Comparison of ENCODE assay signal across 8 cellular contexts in the genomic region with DNA sequence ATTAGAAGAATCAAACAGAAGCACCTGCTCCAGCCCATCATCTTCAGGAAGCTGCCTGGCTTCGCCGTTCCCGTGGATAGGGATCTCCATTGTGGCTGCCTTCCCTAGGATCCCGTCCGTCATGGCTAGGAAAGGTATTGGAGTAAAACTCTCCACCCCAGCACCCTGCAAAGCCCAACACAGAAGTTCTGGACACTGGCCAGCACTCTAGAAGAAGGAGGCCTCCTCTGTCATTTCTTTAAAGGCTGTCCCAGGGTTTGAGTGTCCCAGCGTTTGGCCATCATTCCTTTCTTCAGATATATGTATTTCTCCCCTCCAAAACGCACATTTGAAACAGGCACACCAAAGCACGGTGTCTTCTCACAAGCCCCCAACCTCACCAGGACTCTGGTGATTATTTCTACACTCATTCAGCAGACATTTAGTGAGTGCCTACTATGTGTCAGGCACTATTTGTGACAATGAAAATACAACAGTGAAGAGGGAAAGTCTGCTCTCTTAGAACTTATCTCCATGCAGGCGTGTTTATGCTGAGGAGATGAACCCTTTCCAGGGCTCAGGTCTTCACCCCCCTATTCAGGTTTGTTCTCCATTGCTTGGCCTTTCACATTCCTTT. TPM values are rescaled to one million over a fixed set of nuclear protein-coding genes. Genes with fewer than 3 reads are reported as not detected.
A peak's percentile ranks its signal among the peaks of the same experiment; 100 is the strongest.
DNase-seq lines count a peak whose midpoint lies in the region; ATAC-seq, FAIRE-seq and TF ChIP-seq lines count a peak whose summit lies in the region.

No MANE protein-coding gene starts in this region.

- H3K4me3 ChIP-seq in adipocyte (ENCODE audit: low read length) (peak overlapping the region; percentile 97), keratinocyte (ENCODE audit: control insufficient read depth in 2 of 3, extremely low read depth in 1 of 3, insufficient read depth in 2 of 3, low read depth in 1 of 3, low read length in 3 of 3) (peak overlapping the region; percentile 84 to 97 (median 94)), suprapubic skin (peak overlapping the region; percentile 87)

- no peaks in the 10 kb centered on the region for H4K20me1 ChIP-seq in keratinocyte (ENCODE audit: control insufficient read depth, extremely low read depth, insufficient read depth, low read length)

- no peaks in the 10 kb centered on the region for H3K27me3 ChIP-seq in adipocyte (replicated peaks; ENCODE audit: control insufficient read depth, insufficient read depth, low read length)
- no peaks in the 10 kb centered on the region for H3K27me3 ChIP-seq in keratinocyte (ENCODE audit: control insufficient read depth, extremely low read depth, insufficient read depth, low read length)
- H3K27me3 ChIP-seq in suprapubic skin: no peaks in the 10 kb centered on the region

- H3K4me2 ChIP-seq in keratinocyte (ENCODE audit: control insufficient read depth, extremely low read depth, insufficient read depth, low read depth, low read length): peak overlapping the region; percentile 95

- H3K9ac ChIP-seq in adipocyte (ENCODE audit: low read length): peak overlapping the region; percentile 98
- H3K9ac ChIP-seq in keratinocyte (ENCODE audit: control insufficient read depth, extremely low read depth, insufficient read depth, low read length): peak overlapping the region; percentile 97

- H3K4me1 ChIP-seq in adipocyte (ENCODE audit: control insufficient read depth, insufficient read depth, low read length): peaks cover 29% of the 10 kb centered on the region
- peaks cover 17% of the 10 kb centered on the region for H3K4me1 ChIP-seq in keratinocyte (ENCODE audit: control insufficient read depth, extremely low read depth, insufficient read depth, low read length)
- H3K4me1 ChIP-seq in suprapubic skin: peaks cover 35% of the 10 kb centered on the region

- no peak for FAIRE-seq in keratinocyte (lab: Jason Lieb, UNC)

- no peak for ATAC-seq in HG03039 (IDR thresholded peaks at IDR 0.05; ENCODE audit: unreplicated experiment)

- 48% methylated on average over 9 of the region's 9 CpGs for WGBS in suprapubic skin

- H3K36me3 ChIP-seq in adipocyte (ENCODE audit: control insufficient read depth, insufficient read depth, low read length, severe bottlenecking) (peaks cover 61% of the 10 kb centered on the region), keratinocyte (ENCODE audit: control insufficient read depth in 2 of 2, extremely low read depth in 1 of 2, insufficient read depth in 2 of 2, low read length in 2 of 2) (peaks cover 35 to 49% of the 10 kb centered on the region in 2 experiments), suprapubic skin (peaks cover 61% of the 10 kb centered on the region)

- H3K9me1 ChIP-seq in keratinocyte (ENCODE audit: control insufficient read depth, extremely low read depth, insufficient read depth, low read length): peaks cover 3% of the 10 kb centered on the region

- dilution Hi-C loops in keratinocyte (cut with MboI; ENCODE audit: extremely low pct_ligation_motif_present, low sequenced_read_pairs): no loop called here

- TF ChIP-seq EP300 in suprapubic skin (IDR thresholded peaks at IDR 0.05): no peak

- DNase-seq in NOMO-1 treated with DMSO at 0.1 percent for 48 hours (lab: John Stamatoyannopoulos, UW; ENCODE audit: unreplicated experiment): peak; percentile 1
- no peak for DNase-seq in NOMO-1 treated with dmso at 0.1 percent for 144 hours (lab: John Stamatoyannopoulos, UW; ENCODE audit: unreplicated experiment)
- peak; percentile 43 for DNase-seq in adipocyte (ENCODE audit: low read depth)
- no peak for DNase-seq in keratinocyte (ENCODE audit: low read depth, low spot score)
- DNase-seq in suprapubic skin (ENCODE audit: low spot score in 2 of 2): no peak
- no peak for DNase-seq in NCI-H128 (lab: John Stamatoyannopoulos, UW; ENCODE audit: unreplicated experiment)
- no peak for DNase-seq in SIG-M5 treated with dmso at 0.1 percent for 504 hours (lab: John Stamatoyannopoulos, UW; ENCODE audit: unreplicated experiment)

- H3K27ac ChIP-seq in keratinocyte (ENCODE audit: control insufficient read depth, insufficient read depth, low read length) (peak overlapping the region; percentile 95), suprapubic skin (peak overlapping the region; percentile 92)

- H3K79me2 ChIP-seq in keratinocyte (ENCODE audit: control insufficient read depth, insufficient read depth, low read length): peaks cover 54% of the 10 kb centered on the region

- TF ChIP-seq CTCF in keratinocyte (optimal IDR thresholded peaks at IDR 0.05 in 1 of 3, IDR thresholded peaks at IDR 0.05 in 1 of 3, conservative IDR thresholded peaks at IDR 0.05 in 1 of 3; ENCODE audit: extremely low read depth in 1 of 3, insufficient read depth in 2 of 3, low read length in 3 of 3) (no peak), suprapubic skin (IDR thresholded peaks at IDR 0.05) (no peak)

- TF ChIP-seq POLR2A in suprapubic skin (IDR thresholded peaks at IDR 0.05): no peak

- H2AFZ ChIP-seq in keratinocyte (ENCODE audit: control insufficient read depth, low read length): peak overlapping the region; percentile 76

- H3K9me3 ChIP-seq in adipocyte (ENCODE audit: control insufficient read depth, low read length) (no peaks in the 10 kb centered on the region), keratinocyte (ENCODE audit: control insufficient read depth, low read depth, low read length) (no peaks in the 10 kb centered on the region), suprapubic skin (no peaks in the 10 kb centered on the region)

RNA-seq across cellular contexts. Expression of a gene that starts 0.7 kb away (rescaled TPM):
- 65.2 to 89.3 TPM (median 66.3 TPM) in 3 replicates for polyA plus RNA-seq in keratinocyte
- 65.2 TPM for polyA plus RNA-seq in keratinocyte (2011; ENCODE audit: low read depth)
- polyA plus RNA-seq in keratinocyte (2011; cell fraction: cytosol; rRNA removed): 49.1 and 58.3 TPM in 2 replicates
- 150 and 166 TPM in 2 replicates for polyA plus RNA-seq in keratinocyte (2011; cell fraction: nucleus; rRNA removed)
- 44.1 and 45.3 TPM in 2 replicates for polyA plus RNA-seq in keratinocyte (2012; ENCODE audit: low replicate concordance)
- polyA minus RNA-seq in keratinocyte: 42.7 to 50.8 TPM (median 48.8 TPM) in 3 replicates
- 38.6 TPM for polyA minus RNA-seq in keratinocyte (2011; cell fraction: cytosol; rRNA and poly(A)+ RNA removed)
- 26.8 and 30.3 TPM in 2 replicates for polyA minus RNA-seq in keratinocyte (2011; cell fraction: nucleus; rRNA and poly(A)+ RNA removed)
- total RNA-seq in suprapubic skin: 10 to 100 TPM; 66.3 to 87.5 (median 83.4) TPM

RNA-seq across cellular contexts. Expression of a gene that starts 0.9 kb away (rescaled TPM):
- polyA plus RNA-seq in keratinocyte: 32.9 to 39.7 TPM (median 34.1 TPM) in 3 replicates
- polyA plus RNA-seq in keratinocyte (2011; ENCODE audit: low read depth): 7.2 TPM
- polyA plus RNA-seq in keratinocyte (2011; cell fraction: cytosol; rRNA removed): 33.6 and 43.6 TPM in 2 replicates
- polyA plus RNA-seq in keratinocyte (2011; cell fraction: nucleus; rRNA removed): 31.7 and 35.2 TPM in 2 replicates
- 23.8 and 32.7 TPM in 2 replicates for polyA plus RNA-seq in keratinocyte (2012; ENCODE audit: low replicate concordance)
- polyA minus RNA-seq in keratinocyte: 29.9 to 65.8 TPM (median 33.2 TPM) in 3 replicates
- 25.3 TPM for polyA minus RNA-seq in keratinocyte (2011; cell fraction: cytosol; rRNA and poly(A)+ RNA removed)
- 21.1 and 34.7 TPM in 2 replicates for polyA minus RNA-seq in keratinocyte (2011; cell fraction: nucleus; rRNA and poly(A)+ RNA removed)
- total RNA-seq in suprapubic skin: 10 to 100 TPM; 23.0 to 54.6 (median 32.0) TPM

RNA-seq across cellular contexts. Expression of a gene that starts 6.7 kb away (rescaled TPM):
- 9.7 to 12.6 TPM (median 10.3 TPM) in 3 replicates for polyA plus RNA-seq in keratinocyte
- polyA plus RNA-seq in keratinocyte (2011; ENCODE audit: low read depth): 6.2 TPM
- 2.6 and 4.7 TPM in 2 replicates for polyA plus RNA-seq in keratinocyte (2011; cell fraction: cytosol; rRNA removed)
- polyA plus RNA-seq in keratinocyte (2011; cell fraction: nucleus; rRNA removed): 41.9 and 48.6 TPM in 2 replicates
- polyA plus RNA-seq in keratinocyte (2012; ENCODE audit: low replicate concordance): 9.7 and 10.4 TPM in 2 replicates
- polyA minus RNA-seq in keratinocyte: 9.5 to 14.6 TPM (median 10.5 TPM) in 3 replicates
- 19.6 TPM for polyA minus RNA-seq in keratinocyte (2011; cell fraction: cytosol; rRNA and poly(A)+ RNA removed)
- 21.0 and 21.7 TPM in 2 replicates for polyA minus RNA-seq in keratinocyte (2011; cell fraction: nucleus; rRNA and poly(A)+ RNA removed)
- 10 to 100 TPM; 20.0 to 40.2 (median 32.2) TPM for total RNA-seq in suprapubic skin

RNA-seq across cellular contexts. Expression of a gene that starts 16.7 kb away (rescaled TPM):
- 2.1 to 3.5 TPM (median 2.9 TPM) in 3 replicates for polyA plus RNA-seq in keratinocyte
- 3.3 TPM for polyA plus RNA-seq in keratinocyte (2011; ENCODE audit: low read depth)
- polyA plus RNA-seq in keratinocyte (2011; cell fraction: cytosol; rRNA removed): 0.49 and 0.83 TPM in 2 replicates
- 20.8 and 25.3 TPM in 2 replicates for polyA plus RNA-seq in keratinocyte (2011; cell fraction: nucleus; rRNA removed)
- polyA plus RNA-seq in keratinocyte (2012; ENCODE audit: low replicate concordance): 1.8 and 5.7 TPM in 2 replicates
- polyA minus RNA-seq in keratinocyte: 7.8 to 22.1 TPM (median 17.1 TPM) in 3 replicates
- polyA minus RNA-seq in keratinocyte (2011; cell fraction: cytosol; rRNA and poly(A)+ RNA removed): 1.7 TPM
- polyA minus RNA-seq in keratinocyte (2011; cell fraction: nucleus; rRNA and poly(A)+ RNA removed): 17.3 and 30.0 TPM in 2 replicates
- total RNA-seq in suprapubic skin: 10 to 100 TPM in 2 of 4 donors, 1 to 10 TPM in 2; 6.2 to 32.0 (median 9.6) TPM

RNA-seq across cellular contexts. Expression of a gene that starts 39.6 kb away (rescaled TPM):
- polyA plus RNA-seq in keratinocyte: 0.35 to 1.5 TPM (median 0.76 TPM) in 3 replicates
- polyA plus RNA-seq in keratinocyte (2011; ENCODE audit: low read depth): 0.26 TPM
- polyA plus RNA-seq in keratinocyte (2011; cell fraction: cytosol; rRNA removed): 0.08 and 0.13 TPM in 2 replicates
- 7.6 and 11.3 TPM in 2 replicates for polyA plus RNA-seq in keratinocyte (2011; cell fraction: nucleus; rRNA removed)
- polyA plus RNA-seq in keratinocyte (2012; ENCODE audit: low replicate concordance): 0.10 and 1.4 TPM in 2 replicates
- 2.3 to 2.8 TPM in 2 of 3 replicates, not detected in the other for polyA minus RNA-seq in keratinocyte
- not detected for polyA minus RNA-seq in keratinocyte (2011; cell fraction: cytosol; rRNA and poly(A)+ RNA removed)
- polyA minus RNA-seq in keratinocyte (2011; cell fraction: nucleus; rRNA and poly(A)+ RNA removed): 3.0 and 9.7 TPM in 2 replicates
- 10 to 100 TPM in 1 of 4 donors, 1 to 10 TPM in 2, under 1 TPM in 1; 0.47 to 15.5 (median 1.3) TPM for total RNA-seq in suprapubic skin

Comparison
In these comparisons a context has a peak if more than half of its experiments do, and no peak if none do; other contexts are left out.
1. DNase-seq: peak in NOMO-1 treated with DMSO at 0.1 percent for 48 hours (single experiment) and adipocyte (single experiment); none in NOMO-1 treated with dmso at 0.1 percent for 144 hours (single experiment), keratinocyte (single experiment), suprapubic skin (0 of 2), NCI-H128 (single experiment) and SIG-M5 treated with dmso at 0.1 percent for 504 hours (single experiment).
2. Peak in every context shown above with its lines, with median percentiles within 50 percentile points of each other: H3K4me3 ChIP-seq.